In the genomic region with DNA sequence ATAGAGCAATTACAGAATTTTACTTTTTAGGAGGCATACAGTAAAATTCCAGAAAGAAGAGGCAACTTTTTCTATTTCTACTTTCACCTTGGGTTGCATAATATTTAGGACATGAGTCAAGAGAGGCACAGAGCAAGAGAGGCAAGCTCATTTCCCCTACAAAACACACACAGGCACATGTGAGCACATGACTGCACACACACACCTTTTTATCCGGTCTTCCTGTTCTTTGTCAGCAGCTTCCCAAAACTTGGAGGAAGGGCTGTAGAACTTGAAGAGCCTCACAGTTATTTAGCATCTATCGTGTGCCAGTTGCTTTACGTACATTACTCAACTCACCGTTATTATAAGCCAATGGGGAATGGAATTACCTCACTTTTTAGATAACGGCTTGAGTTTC, we compare ENCODE assay signal across 1 cellular context.
TF ChIP-seq lines count a peak whose summit lies in the region.

No MANE protein-coding gene starts in this region.

TF ChIP-seq in endothelial cell of umbilical vein, 7 proteins besides CTCF, POLR2A, EP300 and RAD21:
- TF ChIP-seq FOS (IDR thresholded peaks at IDR 0.05; ENCODE audit: borderline replicate concordance, insufficient read depth, low read length) (no peak), MYC (IDR thresholded peaks at IDR 0.05; ENCODE audit: low read depth, low read length) (no peak), GATA2 (IDR thresholded peaks at IDR 0.05; ENCODE audit: insufficient read depth, insufficient read length, low read depth, low read length) (no peak), POLR2AphosphoS5 (IDR thresholded peaks at IDR 0.05; ENCODE audit: insufficient read depth, low read depth, low read length) (no peak), EZH2 (IDR thresholded peaks at IDR 0.05; ENCODE audit: borderline replicate concordance, low read depth, low read length, severe bottlenecking) (no peak), MAX (IDR thresholded peaks at IDR 0.05; ENCODE audit: insufficient read depth, insufficient read length) (no peak), JUN (IDR thresholded peaks at IDR 0.05; ENCODE audit: borderline replicate concordance, insufficient read depth, insufficient read length, low read depth) (no peak)
